In the genomic region with DNA sequence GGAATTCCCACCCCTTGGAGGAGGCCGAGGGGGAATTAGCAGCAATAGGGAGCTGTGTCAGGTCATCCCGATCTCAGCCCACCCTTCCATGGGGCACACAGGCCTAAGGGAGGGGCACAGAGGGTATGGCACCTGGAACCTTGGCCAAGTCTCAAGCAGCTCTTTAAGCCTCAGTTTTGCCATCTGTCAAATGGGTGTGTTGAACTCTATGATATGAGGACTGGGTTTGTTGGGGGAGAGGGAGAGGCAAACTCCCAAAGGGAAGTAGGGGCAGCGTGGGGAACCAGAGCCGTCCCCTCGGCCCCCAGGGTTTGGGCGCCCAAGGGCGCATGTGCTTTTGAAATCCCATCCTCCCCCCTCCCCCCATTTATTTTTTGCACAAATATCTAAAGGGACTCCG, we compare ENCODE assay signal across 1 cellular context.
TF ChIP-seq lines count a peak whose summit lies in the region.

No MANE protein-coding gene starts in this region.

TF ChIP-seq in HEK293, 187 proteins besides CTCF, POLR2A, EP300 and RAD21:
- TF ChIP-seq ZNF433 (tag by site-specific recombination; IDR thresholded peaks at IDR 0.05; ENCODE audit: low read depth) (no peak), ZNF391 (tag by site-specific recombination; IDR thresholded peaks at IDR 0.05; ENCODE audit: borderline replicate concordance, low read depth) (0 out of 2 replicates have a peak, but pooled peaks have one; percentile 18), ZIC2 (tag by site-specific recombination; IDR thresholded peaks at IDR 0.05) (no peak), ZSCAN16 (tag by site-specific recombination; IDR thresholded peaks at IDR 0.05) (no peak), ZNF501 (tag by site-specific recombination; IDR thresholded peaks at IDR 0.05) (no peak), ZNF626 (tag by site-specific recombination; IDR thresholded peaks at IDR 0.05) (no peak), ZNF530 (tag by site-specific recombination; IDR thresholded peaks at IDR 0.05; ENCODE audit: low read depth) (no peak), GFI1B (tag by site-specific recombination; IDR thresholded peaks at IDR 0.05) (no peak), SP7 (tag by site-specific recombination; IDR thresholded peaks at IDR 0.05) (no peak), ZNF146 (tag by site-specific recombination; IDR thresholded peaks at IDR 0.05) (0 out of 2 replicates have a peak, but pooled peaks have one; percentile 6), ZNF133 (tag by site-specific recombination; IDR thresholded peaks at IDR 0.05) (no peak), ZNF2 (tag by site-specific recombination; IDR thresholded peaks at IDR 0.05) (no peak), ZNF701 (tag by site-specific recombination; IDR thresholded peaks at IDR 0.05) (no peak), ZFHX2 (tag by site-specific recombination; conservative IDR thresholded peaks at IDR 0.05) (no peak), ZNF16 (tag by site-specific recombination; IDR thresholded peaks at IDR 0.05; ENCODE audit: low read depth) (no peak), ZNF792 (tag by site-specific recombination; IDR thresholded peaks at IDR 0.05) (no peak)
- TF ChIP-seq, protein P1, sequence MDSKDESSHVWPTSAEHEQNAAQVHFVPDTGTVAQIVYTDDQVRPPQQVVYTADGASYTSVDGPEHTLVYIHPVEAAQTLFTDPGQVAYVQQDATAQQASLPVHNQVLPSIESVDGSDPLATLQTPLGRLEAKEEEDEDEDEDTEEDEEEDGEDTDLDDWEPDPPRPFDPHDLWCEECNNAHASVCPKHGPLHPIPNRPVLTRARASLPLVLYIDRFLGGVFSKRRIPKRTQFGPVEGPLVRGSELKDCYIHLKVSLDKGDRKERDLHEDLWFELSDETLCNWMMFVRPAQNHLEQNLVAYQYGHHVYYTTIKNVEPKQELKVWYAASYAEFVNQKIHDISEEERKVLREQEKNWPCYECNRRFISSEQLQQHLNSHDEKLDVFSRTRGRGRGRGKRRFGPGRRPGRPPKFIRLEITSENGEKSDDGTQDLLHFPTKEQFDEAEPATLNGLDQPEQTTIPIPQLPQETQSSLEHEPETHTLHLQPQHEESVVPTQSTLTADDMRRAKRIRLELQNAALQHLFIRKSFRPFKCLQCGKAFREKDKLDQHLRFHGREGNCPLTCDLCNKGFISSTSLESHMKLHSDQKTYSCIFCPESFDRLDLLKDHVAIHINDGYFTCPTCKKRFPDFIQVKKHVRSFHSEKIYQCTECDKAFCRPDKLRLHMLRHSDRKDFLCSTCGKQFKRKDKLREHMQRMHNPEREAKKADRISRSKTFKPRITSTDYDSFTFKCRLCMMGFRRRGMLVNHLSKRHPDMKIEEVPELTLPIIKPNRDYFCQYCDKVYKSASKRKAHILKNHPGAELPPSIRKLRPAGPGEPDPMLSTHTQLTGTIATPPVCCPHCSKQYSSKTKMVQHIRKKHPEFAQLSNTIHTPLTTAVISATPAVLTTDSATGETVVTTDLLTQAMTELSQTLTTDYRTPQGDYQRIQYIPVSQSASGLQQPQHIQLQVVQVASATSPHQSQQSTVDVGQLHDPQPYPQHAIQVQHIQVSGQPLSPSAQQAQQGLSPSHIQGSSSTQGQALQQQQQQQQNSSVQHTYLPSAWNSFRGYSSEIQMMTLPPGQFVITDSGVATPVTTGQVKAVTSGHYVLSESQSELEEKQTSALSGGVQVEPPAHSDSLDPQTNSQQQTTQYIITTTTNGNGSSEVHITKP (tag by site-specific recombination; IDR thresholded peaks at IDR 0.05), result no peak
- TF ChIP-seq, protein P2, sequence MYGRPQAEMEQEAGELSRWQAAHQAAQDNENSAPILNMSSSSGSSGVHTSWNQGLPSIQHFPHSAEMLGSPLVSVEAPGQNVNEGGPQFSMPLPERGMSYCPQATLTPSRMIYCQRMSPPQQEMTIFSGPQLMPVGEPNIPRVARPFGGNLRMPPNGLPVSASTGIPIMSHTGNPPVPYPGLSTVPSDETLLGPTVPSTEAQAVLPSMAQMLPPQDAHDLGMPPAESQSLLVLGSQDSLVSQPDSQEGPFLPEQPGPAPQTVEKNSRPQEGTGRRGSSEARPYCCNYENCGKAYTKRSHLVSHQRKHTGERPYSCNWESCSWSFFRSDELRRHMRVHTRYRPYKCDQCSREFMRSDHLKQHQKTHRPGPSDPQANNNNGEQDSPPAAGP (tag by site-specific recombination; IDR thresholded peaks at IDR 0.05), result no peak; the same call in 1 of the 2 replicates
- TF ChIP-seq, protein P3, sequence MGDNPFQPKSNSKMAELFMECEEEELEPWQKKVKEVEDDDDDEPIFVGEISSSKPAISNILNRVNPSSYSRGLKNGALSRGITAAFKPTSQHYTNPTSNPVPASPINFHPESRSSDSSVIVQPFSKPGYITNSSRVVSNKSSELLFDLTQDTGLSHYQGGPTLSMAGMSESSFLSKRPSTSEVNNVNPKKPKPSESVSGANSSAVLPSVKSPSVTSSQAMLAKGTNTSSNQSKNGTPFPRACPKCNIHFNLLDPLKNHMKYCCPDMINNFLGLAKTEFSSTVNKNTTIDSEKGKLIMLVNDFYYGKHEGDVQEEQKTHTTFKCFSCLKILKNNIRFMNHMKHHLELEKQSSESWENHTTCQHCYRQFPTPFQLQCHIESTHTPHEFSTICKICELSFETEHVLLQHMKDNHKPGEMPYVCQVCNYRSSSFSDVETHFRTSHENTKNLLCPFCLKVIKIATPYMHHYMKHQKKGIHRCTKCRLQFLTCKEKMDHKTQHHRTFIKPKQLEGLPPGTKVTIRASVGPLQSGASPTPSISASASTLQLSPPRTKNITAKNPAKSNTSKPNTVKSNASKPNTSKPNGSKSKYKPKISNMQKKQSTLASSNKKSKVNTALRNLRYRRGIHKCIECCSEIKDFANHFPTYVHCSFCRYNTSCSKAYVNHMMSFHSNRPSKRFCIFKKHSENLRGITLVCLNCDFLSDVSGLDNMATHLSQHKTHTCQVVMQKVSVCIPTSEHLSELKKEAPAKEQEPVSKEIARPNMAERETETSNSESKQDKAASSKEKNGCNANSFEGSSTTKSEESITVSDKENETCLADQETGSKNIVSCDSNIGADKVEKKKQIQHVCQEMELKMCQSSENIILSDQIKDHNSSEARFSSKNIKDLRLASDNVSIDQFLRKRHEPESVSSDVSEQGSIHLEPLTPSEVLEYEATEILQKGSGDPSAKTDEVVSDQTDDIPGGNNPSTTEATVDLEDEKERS (tag by site-specific recombination; IDR thresholded peaks at IDR 0.05), result 0 out of 2 replicates have a peak, but pooled peaks have one; percentile 50
